10 cellular contexts compared by ENCODE assay signal in genomic region chr12:91111366-91112321, GRCh38. TPM values are rescaled to one million over a fixed set of nuclear protein-coding genes. Genes with fewer than 3 reads are reported as not detected.
A peak's percentile ranks its signal among the peaks of the same experiment; 100 is the strongest.
DNase-seq lines count a peak whose midpoint lies in the region; ATAC-seq and TF ChIP-seq lines count a peak whose summit lies in the region.
"Had no signal": no experiment of that assay in that cellular context is flagged by ENCODE, and none has a peak within 500 bp of the region (broad histone marks: within the 10 kb centered on the region; RNA-seq: fewer than 3 reads in every experiment).

Gene LUM, minus strand, starts transcription at chr12:91111494. Its CDS starts 2,515 bp downstream, at chr12:91108979.

- DNase-seq in HCEC 1CT (peak; percentile 66), astrocyte of the spinal cord (ENCODE audit: low read depth, low spot score) (peak; percentile 72), left kidney (ENCODE audit: low read depth, low spot score) (peak; percentile 29), stomach (no peak), RKO (ENCODE audit: low spot score) (no peak), 8988T (no peak)
- no peak for DNase-seq in stimulated activated CD4-positive, alpha-beta T cell treated with anti-CD3 and anti-CD28 coated beads, Interleukin-4, amount 100 ng/mL, for 24 hours
- DNase-seq: glutamatergic neuron had no signal

- H3K36me3 ChIP-seq in stomach: no peaks in the 10 kb centered on the region

- WGBS in stomach, 5 donors: 30 to 39% (median 34%) methylated on average over 7 of the region's 7 CpGs

- peak within 1 kb of the TSS; percentile 44 for H3K4me3 ChIP-seq in astrocyte of the spinal cord (ENCODE audit: low read depth, low read length)
- H3K4me3 ChIP-seq in stomach: peak within 1 kb of the TSS in 1 of 4 donors; percentile 7

- in situ Hi-C loops in astrocyte of the spinal cord (cut with HindIII; ENCODE audit: low sequenced_read_pairs): no loop called here

- TF ChIP-seq CTCF in astrocyte of the spinal cord (IDR thresholded peaks at IDR 0.05; ENCODE audit: low read depth, low read length) (no peak), stomach (IDR thresholded peaks at IDR 0.05) (no peak)

- intact Hi-C loops in stomach (cut with DNase I; ENCODE audit: low total_unique reads): no loop called here

- no peak for TF ChIP-seq POLR2A in stomach (IDR thresholded peaks at IDR 0.05)

- H3K27me3 ChIP-seq in stomach: no peaks in the 10 kb centered on the region

- H3K27ac ChIP-seq in stomach: peak within 1 kb of the TSS in 3 of 5 donors; percentile 1 to 60 (median 60)

- no peak for TF ChIP-seq EP300 in stomach (IDR thresholded peaks at IDR 0.05)

- peaks cover 0 to 8% (median 3%) of the 10 kb centered on the region in 4 donors for H3K4me1 ChIP-seq in stomach

- no peak for ATAC-seq in HG02852 (IDR thresholded peaks at IDR 0.05; ENCODE audit: unreplicated experiment)

- H3K9me3 ChIP-seq in stomach: no peaks in the 10 kb centered on the region

RNA-seq across cellular contexts. Expression of gene LUM, which starts in this region (rescaled TPM):
- total RNA-seq in stomach: 100 to 1,000 TPM in 1 of 5 donors, 10 to 100 TPM in 3, 1 to 10 TPM in 1; 7.0 to 486 (median 18.1) TPM
- polyA plus RNA-seq in stomach: 10 to 100 TPM in 2 of 3 donors, 1 to 10 TPM in 1; 6.9 to 46.1 (median 39.4) TPM
- total RNA-seq: T-helper 2 cell treated with Interferon-gamma antibody and Interleukin-4, amounts not matched to agents 100 ng/mL and 5 ng/mL, for 36 hours had no signal

Comparison
In these comparisons a context has a peak if more than half of its experiments do, and no peak if none do; other contexts are left out.
1. DNase-seq: peak in HCEC 1CT (single experiment), astrocyte of the spinal cord (single experiment) and left kidney (single experiment); none in stomach (single experiment), RKO (single experiment), 8988T (single experiment) and stimulated activated CD4-positive, alpha-beta T cell treated with anti-CD3 and anti-CD28 coated beads, Interleukin-4, amount 100 ng/mL, for 24 hours (single experiment).